Comparison of ENCODE assay signal across 25 cellular contexts in genomic region chr5:142796492-142797109, GRCh38. TPM values are rescaled to one million over a fixed set of nuclear protein-coding genes. Genes with fewer than 3 reads are reported as not detected.
DNase-seq lines count a peak whose midpoint lies in the region; ATAC-seq, FAIRE-seq and TF ChIP-seq lines count a peak whose summit lies in the region.
"Had no signal": no experiment of that assay in that cellular context is flagged by ENCODE, and none has a peak within 500 bp of the region (broad histone marks: within the 10 kb centered on the region; RNA-seq: fewer than 3 reads in every experiment).

No MANE protein-coding gene starts in this region.

- H3K4me1 ChIP-seq in Caco-2, result peaks cover 59% of the 10 kb centered on the region
- H3K4me1 ChIP-seq in mucosa of descending colon (ENCODE audit: low read depth), result peaks cover 15% of the 10 kb centered on the region
- H3K4me1 ChIP-seq in transverse colon, result peaks cover 0 to 67% (median 31%) of the 10 kb centered on the region in 4 donors

- WGBS in transverse colon (ENCODE audit: low coverage in 1 of 2), 2 donors, result 50 to 61% methylated on average over 3 to 4 of the region's 4 CpGs

- peak overlapping the region; percentile 67 for H3K27ac Mint-ChIP-seq in Caco-2 (ENCODE audit: unreplicated experiment)
- peak overlapping the region; percentile 87 for H3K27ac Mint-ChIP-seq in dendritic cell treated with granulocyte-macrophage colony-stimulating factor and Interleukin-4, amounts not matched to agents 40 ng/mL and 50 ng/mL, for 4 days

- POLR2A ChIA-PET in Caco-2 (lab: Charles Lee), result interaction anchor here (1.0 kb wide), 1 partner anchor 26 kb away, joined by 3 read pairs; no protein-coding TSS in a partner anchor

- peak overlapping the region; percentile 27 to 70 (median 43) for H3K27ac ChIP-seq in transverse colon
- H3K27ac ChIP-seq: RWPE1, SK-N-MC, thoracic aorta had no signal

- H3K9me3 ChIP-seq in Caco-2, result no peaks in the 10 kb centered on the region
- no peaks in the 10 kb centered on the region for H3K9me3 ChIP-seq in mucosa of descending colon
- no peaks in the 10 kb centered on the region for H3K9me3 ChIP-seq in transverse colon
- H3K9me3 ChIP-seq: thoracic aorta had no signal

- DNase-seq in Caco-2, result peak; percentile 47 to 55
- DNase-seq in mucosa of descending colon, result peak in 2 of 3 donors; percentile 56 to 58
- DNase-seq in transverse colon, result no peak
- DNase-seq in NCI-H2196 (lab: John Stamatoyannopoulos, UW; ENCODE audit: unreplicated experiment), result no peak
- DNase-seq in GM19239 (ENCODE audit: insufficient read length, low spot score), result no peak
- DNase-seq: activated CD4-positive, alpha-beta T cell treated with anti-CD3 and anti-CD28 coated beads for 4 hours; activated naive CD4-positive, alpha-beta T cell treated with anti-CD3 and anti-CD28 coated beads, Interleukin-2, amount 10 ng/mL, durations not matched to agents 7 days and 5 days; COR-L47; cortex of kidney; DMS79 treated with DMSO at 0.1 percent for 48 hours; IMR-90; kidney glomerular epithelial cell; NCI-H1092; NCI-H1930; NCI-H2227 treated with DMSO at 0.1 percent for 48 hours; NCI-H748 treated with DMSO at 0.1 percent for 48 hours; stimulated activated CD4-positive, alpha-beta T cell treated with anti-CD3 and anti-CD28 coated beads, Interleukin-12 subunit alpha, Interleukin-12 subunit beta, amount 100 ng/mL, for 4 hours; stimulated activated CD4-positive, alpha-beta T cell treated with anti-CD3 and anti-CD28 coated beads, Interleukin-4, amount 100 ng/mL, for 24 hours had no signal

- no peaks in the 10 kb centered on the region for H3K36me3 ChIP-seq in Caco-2 (ENCODE audit: control insufficient read depth, insufficient read depth, low read length)
- H3K36me3 ChIP-seq in mucosa of descending colon (ENCODE audit: low read depth), result no peaks in the 10 kb centered on the region
- no peaks in the 10 kb centered on the region for H3K36me3 ChIP-seq in transverse colon
- H3K36me3 ChIP-seq: thoracic aorta had no signal

- H3K27me3 ChIP-seq in Caco-2 (replicated peaks; ENCODE audit: control insufficient read depth, insufficient read depth, low read length), result no peaks in the 10 kb centered on the region
- H3K27me3 ChIP-seq in transverse colon, result no peaks in the 10 kb centered on the region

- FAIRE-seq in GM19239 (lab: Jason Lieb, UNC), result no peak

- peak overlapping the region; percentile 60 for H3K4me3 Mint-ChIP-seq in Caco-2 (ENCODE audit: unreplicated experiment)
- no peak overlapping the region for H3K4me3 Mint-ChIP-seq in dendritic cell treated with granulocyte-macrophage colony-stimulating factor and Interleukin-4, amounts not matched to agents 40 ng/mL and 50 ng/mL, for 4 days
- H3K4me3 Mint-ChIP-seq: activated naive CD4-positive, alpha-beta T cell treated with anti-CD3 and anti-CD28 coated beads, Interleukin-2, amount 10 ng/mL, durations not matched to agents 7 days and 5 days; memory B cell had no signal

- CTCF ChIA-PET in Caco-2 (lab: Charles Lee), result interaction anchor here (0.6 to 1.8 kb wide), 5 partner anchors 12 to 71 kb away, joined by 3 to 18 read pairs (median 5); partner anchors contain the start of gene ARHGAP26

- H3K4me3 ChIP-seq in Caco-2 (ENCODE audit: low read depth, low read length) (0 out of 2 replicates have a peak overlapping the region, but pooled peaks have one; percentile 7), mucosa of descending colon (no peak overlapping the region), transverse colon (no peak overlapping the region)
- H3K4me3 ChIP-seq: SK-N-MC, thoracic aorta had no signal

- BruUV-seq in Caco-2 (replicated peaks; lab: Mats Ljungman, UMichigan), result no TSS peak

- H3K4me1 Mint-ChIP-seq in Caco-2 (ENCODE audit: low read depth, unreplicated experiment), result peaks cover 54% of the 10 kb centered on the region
- H3K4me1 Mint-ChIP-seq in dendritic cell treated with granulocyte-macrophage colony-stimulating factor and Interleukin-4, amounts not matched to agents 40 ng/mL and 50 ng/mL, for 4 days (ENCODE audit: low read depth), result peaks cover 89% of the 10 kb centered on the region

- no peak for TF ChIP-seq EP300 in transverse colon (IDR thresholded peaks at IDR 0.05; ENCODE audit: low read depth)

- H3K27me3 Mint-ChIP-seq in Caco-2 (ENCODE audit: insufficient read depth, unreplicated experiment), result no peaks in the 10 kb centered on the region
- H3K27me3 Mint-ChIP-seq in dendritic cell treated with granulocyte-macrophage colony-stimulating factor and Interleukin-4, amounts not matched to agents 40 ng/mL and 50 ng/mL, for 4 days, result no peaks in the 10 kb centered on the region
- H3K27me3 Mint-ChIP-seq: activated naive CD4-positive, alpha-beta T cell treated with anti-CD3 and anti-CD28 coated beads, Interleukin-2, amount 10 ng/mL, durations not matched to agents 7 days and 5 days; memory B cell had no signal

- intact Hi-C loops in Caco-2 (cut with micrococcal nuclease; ENCODE audit: unreplicated experiment), result loop anchor here (1.0 kb wide), 5 partner anchors 13 to 68 kb away; no protein-coding TSS in a partner anchor
- intact Hi-C loops in dendritic cell treated with granulocyte-macrophage colony-stimulating factor and Interleukin-4, amounts not matched to agents 40 ng/mL and 50 ng/mL, for 4 days (cut with micrococcal nuclease), result loop anchor here (5.0 kb wide), 1 partner anchor 41 kb away; no protein-coding TSS in a partner anchor
- intact Hi-C loops in mucosa of descending colon (cut with DNase I, micrococcal nuclease), result no loop called here
- intact Hi-C loops in transverse colon (cut with DNase I; ENCODE audit: low total_unique reads), result no loop called here

- ATAC-seq in mucosa of descending colon (peak; percentile 83), HG03457 (IDR thresholded peaks at IDR 0.05; ENCODE audit: unreplicated experiment) (no peak)
- ATAC-seq: HCT116 had no signal

- no peak for TF ChIP-seq POLR2A in transverse colon (IDR thresholded peaks at IDR 0.05)

- no peaks in the 10 kb centered on the region for H3K9me3 Mint-ChIP-seq in Caco-2 (ENCODE audit: unreplicated experiment)
- no peaks in the 10 kb centered on the region for H3K9me3 Mint-ChIP-seq in dendritic cell treated with granulocyte-macrophage colony-stimulating factor and Interleukin-4, amounts not matched to agents 40 ng/mL and 50 ng/mL, for 4 days
- H3K9me3 Mint-ChIP-seq: activated naive CD4-positive, alpha-beta T cell treated with anti-CD3 and anti-CD28 coated beads, Interleukin-2, amount 10 ng/mL, durations not matched to agents 7 days and 5 days had no signal

- H3K36me3 Mint-ChIP-seq in Caco-2 (ENCODE audit: insufficient read depth, unreplicated experiment), result peaks cover 7% of the 10 kb centered on the region
- H3K36me3 Mint-ChIP-seq in dendritic cell treated with granulocyte-macrophage colony-stimulating factor and Interleukin-4, amounts not matched to agents 40 ng/mL and 50 ng/mL, for 4 days (ENCODE audit: low read depth), result peaks cover 7% of the 10 kb centered on the region
- H3K36me3 Mint-ChIP-seq: memory B cell had no signal

- in situ Hi-C loops in transverse colon (cut with MboI; ENCODE audit: low pct_ligation_motif_present in 1 of 4, low pct_unique_long_range_greater_than_20kb in 1 of 4, low sequenced_read_pairs in 3 of 4), result no loop called here

- TF ChIP-seq CTCF in Caco-2 (IDR thresholded peaks at IDR 0.05; ENCODE audit: insufficient read depth in 1 of 2, low read depth in 1 of 2, low read length in 1 of 2, severe bottlenecking in 1 of 2, unreplicated experiment in 1 of 2), result no peak
- TF ChIP-seq CTCF in mucosa of descending colon (IDR thresholded peaks at IDR 0.05), result no peak
- TF ChIP-seq CTCF in transverse colon (IDR thresholded peaks at IDR 0.05), result no peak

RNA-seq across cellular contexts. Expression of gene ARHGAP26, which starts 26.4 kb away (rescaled TPM):
- total RNA-seq in Caco-2 (2022) (74.6 and 79.8 TPM in 2 replicates), mucosa of descending colon (10 to 100 TPM; 52.9 to 96.0 (median 67.8) TPM), transverse colon (10 to 100 TPM; 61.0 to 76.7 (median 61.2) TPM)

Comparison
In these comparisons a context has a peak if more than half of its experiments do, and no peak if none do; other contexts are left out.
1. DNase-seq: peak in Caco-2 (2 of 2) and mucosa of descending colon (2 of 3); none in transverse colon (single experiment), NCI-H2196 (single experiment) and GM19239 (single experiment).
2. intact Hi-C loops: an anchor here in Caco-2 (1.0 kb wide) and dendritic cell treated with granulocyte-macrophage colony-stimulating factor and Interleukin-4, amounts not matched to agents 40 ng/mL and 50 ng/mL, for 4 days (5.0 kb wide); none called in mucosa of descending colon and transverse colon.